In genomic region chr9:34958411-34958982, GRCh38 we compare ENCODE assay signal across 11 cellular contexts. TPM values are rescaled to one million over a fixed set of nuclear protein-coding genes. Genes with fewer than 3 reads are reported as not detected.
A peak's percentile ranks its signal among the peaks of the same experiment; 100 is the strongest.
DNase-seq lines count a peak whose midpoint lies in the region; ATAC-seq and TF ChIP-seq lines count a peak whose summit lies in the region.
"Had no signal": no experiment of that assay in that cellular context is flagged by ENCODE, and none has a peak within 500 bp of the region (broad histone marks: within the 10 kb centered on the region; RNA-seq: fewer than 3 reads in every experiment).

No MANE protein-coding gene starts in this region.

- H3K36me3 Mint-ChIP-seq in activated CD4-positive, alpha-beta T cell treated with anti-CD3 and anti-CD28 coated beads, Interleukin-2, amount 10 ng/mL, durations not matched to agents 7 days and 5 days (ENCODE audit: low read depth) = no peaks in the 10 kb centered on the region

- TF ChIP-seq CTCF in right lobe of liver (IDR thresholded peaks at IDR 0.05) = no peak
- TF ChIP-seq CTCF in testis (IDR thresholded peaks at IDR 0.05) = no peak

- H3K27ac Mint-ChIP-seq in activated CD4-positive, alpha-beta T cell treated with anti-CD3 and anti-CD28 coated beads, Interleukin-2, amount 10 ng/mL, durations not matched to agents 7 days and 5 days = no peak overlapping the region
- H3K27ac Mint-ChIP-seq: activated CD4-positive, alpha-beta memory T cell treated with anti-CD3 and anti-CD28 coated beads, Interleukin-2, amount 10 ng/mL, durations not matched to agents 7 days and 5 days had no signal

- peaks cover 64% of the 10 kb centered on the region for H3K27me3 Mint-ChIP-seq in activated CD4-positive, alpha-beta T cell treated with anti-CD3 and anti-CD28 coated beads, Interleukin-2, amount 10 ng/mL, durations not matched to agents 7 days and 5 days

- WGBS in right lobe of liver (ENCODE audit: insufficient coverage, low coverage, low lambda C conversion rate, missing lambda C conversion rate) = 0% methylated on average over 1 of the region's 21 CpGs
- 7 to 11% methylated on average over 3 to 18 of the region's 21 CpGs for WGBS in testis, 2 donors

- no peaks in the 10 kb centered on the region for H3K4me1 Mint-ChIP-seq in activated CD4-positive, alpha-beta T cell treated with anti-CD3 and anti-CD28 coated beads, Interleukin-2, amount 10 ng/mL, durations not matched to agents 7 days and 5 days

- H3K9me3 ChIP-seq in right lobe of liver (no peaks in the 10 kb centered on the region), testis (no peaks in the 10 kb centered on the region)
- H3K9me3 ChIP-seq: thyroid gland had no signal

- CTCF ChIA-PET in activated CD4-positive, alpha-beta T cell treated with anti-CD3 and anti-CD28 coated beads, Interleukin-2, amount 10 ng/mL, durations not matched to agents 7 days and 5 days (lab: Charles Lee) = no interaction called here

- H3K27me3 ChIP-seq in right lobe of liver (peaks cover 0 to 5% of the 10 kb centered on the region in 2 donors), testis (no peaks in the 10 kb centered on the region)

- POLR2A ChIA-PET in activated CD4-positive, alpha-beta T cell treated with anti-CD3 and anti-CD28 coated beads, Interleukin-2, amount 10 ng/mL, durations not matched to agents 7 days and 5 days (lab: Charles Lee) = no interaction called here

- peak overlapping the region; percentile 17 for H3K4me3 Mint-ChIP-seq in activated CD4-positive, alpha-beta T cell treated with anti-CD3 and anti-CD28 coated beads, Interleukin-2, amount 10 ng/mL, durations not matched to agents 7 days and 5 days
- H3K4me3 Mint-ChIP-seq: activated CD4-positive, alpha-beta memory T cell treated with anti-CD3 and anti-CD28 coated beads, Interleukin-2, amount 10 ng/mL, durations not matched to agents 7 days and 5 days had no signal

- H3K9me3 Mint-ChIP-seq in activated CD4-positive, alpha-beta T cell treated with anti-CD3 and anti-CD28 coated beads, Interleukin-2, amount 10 ng/mL, durations not matched to agents 7 days and 5 days = no peaks in the 10 kb centered on the region
- H3K9me3 Mint-ChIP-seq: activated CD4-positive, alpha-beta memory T cell treated with anti-CD3 and anti-CD28 coated beads, Interleukin-2, amount 10 ng/mL, durations not matched to agents 7 days and 5 days had no signal

- peak overlapping the region in 2 of 3 donors; percentile 28 to 54 for H3K4me3 ChIP-seq in right lobe of liver
- H3K4me3 ChIP-seq in testis = peak overlapping the region; percentile 54 to 69

- TF ChIP-seq POLR2A in right lobe of liver (IDR thresholded peaks at IDR 0.05) = no peak
- TF ChIP-seq POLR2A in testis (IDR thresholded peaks at IDR 0.05) = no peak

- H3K4me1 ChIP-seq in right lobe of liver = peaks cover 0 to 7% (median 0%) of the 10 kb centered on the region in 4 donors
- peaks cover 25% of the 10 kb centered on the region for H3K4me1 ChIP-seq in testis

- intact Hi-C loops in right lobe of liver (cut with DNase I) = no loop called here
- intact Hi-C loops in testis (cut with DNase I; ENCODE audit: low total_unique reads) = no loop called here

- H3K36me3 ChIP-seq in right lobe of liver (no peaks in the 10 kb centered on the region), testis (ENCODE audit: low read depth, missing control alignments) (no peaks in the 10 kb centered on the region)
- H3K36me3 ChIP-seq: thyroid gland had no signal

- H3K27ac ChIP-seq in angular gyrus (ENCODE audit: low read depth, low read length) = peak overlapping the region; percentile 9
- no peak overlapping the region for H3K27ac ChIP-seq in right lobe of liver
- H3K27ac ChIP-seq in testis = peak overlapping the region; percentile 74 to 80
- H3K27ac ChIP-seq: thyroid gland had no signal

- no peak for DNase-seq in activated CD4-positive, alpha-beta T cell treated with anti-CD3 and anti-CD28 coated beads, Interleukin-2, amount 10 ng/mL, durations not matched to agents 7 days and 5 days
- no peak for DNase-seq in activated CD4-positive, alpha-beta T cell treated with anti-CD3 and anti-CD28 coated beads, Interleukin-2, amount 50 U/mL, for 48 hours
- DNase-seq in right lobe of liver (no peak), testis (no peak)
- DNase-seq: activated CD4-positive, alpha-beta memory T cell treated with anti-CD3 and anti-CD28 coated beads, Interleukin-2, amount 10 ng/mL, durations not matched to agents 7 days and 5 days had no signal

- ATAC-seq in right lobe of liver (peak in 1 of 4 donors; percentile 16), HG03135 (IDR thresholded peaks at IDR 0.05; ENCODE audit: unreplicated experiment) (no peak), GM19455 (IDR thresholded peaks at IDR 0.05; ENCODE audit: unreplicated experiment) (no peak), HG03342 (IDR thresholded peaks at IDR 0.05; ENCODE audit: unreplicated experiment) (no peak)

RNA-seq across cellular contexts. Expression of gene PHF24, which starts 0.4 kb away (rescaled TPM):
- not detected for total RNA-seq in activated CD4-positive, alpha-beta T cell treated with anti-CD3 and anti-CD28 coated beads, Interleukin-2, amount 10 ng/mL, durations not matched to agents 7 days and 5 days
- total RNA-seq in right lobe of liver (under 1 TPM in 2 of 6 experiments, not detected in 4; 0.04 to 0.06 TPM), testis (100 to 1,000 TPM in 1 of 2 donors, 10 to 100 TPM in 1; 93.3 to 132 TPM)
- polyA plus RNA-seq in testis (ENCODE audit: insufficient read depth, low read depth, low replicate concordance) = 44.8 TPM
- total RNA-seq: activated CD4-positive, alpha-beta memory T cell treated with anti-CD3 and anti-CD28 coated beads, Interleukin-2, amount 10 ng/mL, durations not matched to agents 7 days and 5 days; NCI-H460 had no signal

RNA-seq across cellular contexts. Expression of gene DNAJB5, which starts 31.0 kb away (rescaled TPM):
- total RNA-seq in activated CD4-positive, alpha-beta T cell treated with anti-CD3 and anti-CD28 coated beads, Interleukin-2, amount 10 ng/mL, durations not matched to agents 7 days and 5 days = 1 to 10 TPM; 3.5 to 4.6 TPM
- total RNA-seq in right lobe of liver = 1 to 10 TPM; 1.1 to 3.5 (median 1.7) TPM
- total RNA-seq in testis = 10 to 100 TPM; 44.0 to 49.9 TPM
- 47.7 TPM for polyA plus RNA-seq in testis (ENCODE audit: insufficient read depth, low read depth, low replicate concordance)

Comparison
In these comparisons a context has a peak if more than half of its experiments do, and no peak if none do; other contexts are left out.
1. H3K27ac ChIP-seq: peak in angular gyrus (single experiment) and testis (2 of 2); none in right lobe of liver (0 of 3).
2. RNA of gene PHF24, which starts 0.4 kb away (total RNA-seq): 93.3 to 132 TPM in testis; 0.04 to 0.06 TPM in right lobe of liver and not detected in activated CD4-positive, alpha-beta T cell treated with anti-CD3 and anti-CD28 coated beads, Interleukin-2, amount 10 ng/mL, durations not matched to agents 7 days and 5 days; every median in the first group is over 10 times any median in the second.
3. RNA of gene DNAJB5, which starts 31.0 kb away (total RNA-seq): 44.0 to 49.9 TPM in testis; 3.5 to 4.6 TPM in activated CD4-positive, alpha-beta T cell treated with anti-CD3 and anti-CD28 coated beads, Interleukin-2, amount 10 ng/mL, durations not matched to agents 7 days and 5 days and 1.1 to 3.5 TPM in right lobe of liver; every median in the first group is over 4 times any median in the second.